In the genomic region with DNA sequence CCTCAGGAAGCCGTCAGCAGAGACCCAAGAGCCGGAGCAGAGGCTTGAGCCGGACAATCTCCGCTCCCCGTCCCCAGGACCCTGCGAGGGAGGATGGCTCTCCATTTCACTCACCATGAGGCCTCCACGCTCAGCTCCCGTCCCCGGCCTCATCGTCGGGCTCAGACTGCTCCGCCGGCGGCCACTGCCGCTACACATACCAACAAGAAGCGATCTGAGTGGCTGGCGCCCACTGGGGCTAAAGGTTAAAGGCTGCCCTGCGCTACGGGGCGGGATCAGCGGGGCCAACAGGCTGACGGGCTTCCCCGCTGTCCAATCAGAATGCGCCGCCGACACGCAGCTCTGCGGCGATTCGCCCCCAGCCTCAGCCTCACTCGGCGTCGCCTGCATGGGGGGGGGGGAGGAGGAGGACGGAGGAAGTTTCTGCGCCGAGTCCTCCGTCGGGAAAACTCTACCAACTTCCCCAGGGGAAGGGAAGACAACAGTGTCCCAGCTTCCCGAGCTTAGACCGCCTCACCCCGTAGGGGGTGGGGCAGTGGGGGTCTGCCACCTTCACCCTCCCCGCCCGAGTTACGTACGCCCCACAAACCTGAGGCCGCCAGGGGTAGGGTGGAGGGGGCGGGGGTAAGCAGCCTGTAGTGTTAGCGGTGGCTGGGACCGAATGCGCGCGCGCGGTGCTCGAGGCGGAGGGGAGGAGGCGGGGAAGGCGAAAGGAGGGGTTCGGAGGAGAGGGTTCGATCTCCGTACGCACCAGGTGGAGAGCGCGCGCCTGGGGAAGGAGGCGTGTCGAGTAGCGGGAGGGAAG, we compare ENCODE assay signal across 8 cellular contexts. TPM values are rescaled to one million over a fixed set of nuclear protein-coding genes. Genes with fewer than 3 reads are reported as not detected.
DNase-seq lines count a peak whose midpoint lies in the region; ATAC-seq and TF ChIP-seq lines count a peak whose summit lies in the region.

A gene (minus strand): TSS at position 220 of the 805 bp plus-strand sequence. CDS start 22 bp downstream, at position 198.

- peak within 1 kb of the TSS; percentile 80 for H3K4me3 ChIP-seq in RWPE2 (ENCODE audit: severe bottlenecking)
- peak within 1 kb of the TSS; percentile 97 for H3K4me3 ChIP-seq in fibroblast of mammary gland (ENCODE audit: control insufficient read depth, low read depth, low read length)

- H3K36me3 ChIP-seq in RWPE2 (ENCODE audit: low read depth): peaks cover 48% of the 10 kb centered on the region

- peaks cover 62% of the 10 kb centered on the region for H3K36me3 Mint-ChIP-seq in activated T-helper 2 cell treated with anti-CD3 and anti-CD28 coated beads, Interferon-gamma antibody, Interleukin-2, Interleukin-4, amounts not matched to agents 10 μg/mL and 5 μg/mL and 100 μg/mL, durations not matched to agents 14 hours and 24 hours and 36 hours (ENCODE audit: low read depth)
- H3K36me3 Mint-ChIP-seq in natural killer cell: peaks cover 6% of the 10 kb centered on the region

- TF ChIP-seq CTCF in RWPE2 (IDR thresholded peaks at IDR 0.05; ENCODE audit: poor library complexity, severe bottlenecking) (no peak), fibroblast of mammary gland (conservative IDR thresholded peaks at IDR 0.05; ENCODE audit: control insufficient read depth, insufficient read depth, low read depth, low read length) (no peak), natural killer cell (IDR thresholded peaks at IDR 0.05) (no peak)

- H3K4me1 Mint-ChIP-seq in activated T-helper 2 cell treated with anti-CD3 and anti-CD28 coated beads, Interferon-gamma antibody, Interleukin-2, Interleukin-4, amounts not matched to agents 10 μg/mL and 5 μg/mL and 100 μg/mL, durations not matched to agents 14 hours and 24 hours and 36 hours (ENCODE audit: low read depth): peaks cover 46% of the 10 kb centered on the region
- peaks cover 61 to 64% of the 10 kb centered on the region in 2 donors for H3K4me1 Mint-ChIP-seq in natural killer cell

- peak within 1 kb of the TSS; percentile 98 for H3K27ac Mint-ChIP-seq in activated T-helper 2 cell treated with anti-CD3 and anti-CD28 coated beads, Interferon-gamma antibody, Interleukin-2, Interleukin-4, amounts not matched to agents 10 μg/mL and 5 μg/mL and 100 μg/mL, durations not matched to agents 14 hours and 24 hours and 36 hours
- H3K27ac Mint-ChIP-seq in natural killer cell: peak within 1 kb of the TSS; percentile 96 to 98

- peak; percentile 76 for ATAC-seq in RWPE2 (ENCODE audit: low read depth)
- ATAC-seq in natural killer cell: peak; percentile 75 to 90 (median 78)

- peak within 1 kb of the TSS; percentile 84 for H3K27ac ChIP-seq in RWPE2 (ENCODE audit: poor library complexity, severe bottlenecking)

- intact Hi-C loops in activated T-helper 2 cell treated with anti-CD3 and anti-CD28 coated beads, Interferon-gamma antibody, Interleukin-2, Interleukin-4, amounts not matched to agents 10 μg/mL and 5 μg/mL and 100 μg/mL, durations not matched to agents 14 hours and 24 hours and 36 hours (cut with micrococcal nuclease): loop anchor here (1.0 to 5.0 kb wide), 6 partner anchors 23 to 890 kb away; a partner anchor contains a TSS
- intact Hi-C loops in natural killer cell (cut with micrococcal nuclease): loop anchor here (1.0 to 5.0 kb wide), 4 partner anchors 13 to 890 kb away; a partner anchor contains a TSS

- H3K4me3 Mint-ChIP-seq in activated T-helper 2 cell treated with anti-CD3 and anti-CD28 coated beads, Interferon-gamma antibody, Interleukin-2, Interleukin-4, amounts not matched to agents 10 μg/mL and 5 μg/mL and 100 μg/mL, durations not matched to agents 14 hours and 24 hours and 36 hours (ENCODE audit: low read depth): peak within 1 kb of the TSS; percentile 98
- peak within 1 kb of the TSS; percentile 94 for H3K4me3 Mint-ChIP-seq in natural killer cell

- DNase-seq in EH (ENCODE audit: low read depth) (peak; percentile 98), H4 (ENCODE audit: low spot score) (peak; percentile 97), LoVo (ENCODE audit: low spot score) (peak; percentile 98), RWPE2 (ENCODE audit: low spot score) (peak; percentile 98), fibroblast of mammary gland (ENCODE audit: low read depth) (peak; percentile 96), natural killer cell (peak; percentile 99)
- DNase-seq in activated T-helper 2 cell treated with anti-CD3 and anti-CD28 coated beads, Interferon-gamma antibody, Interleukin-2, Interleukin-4, amounts not matched to agents 10 μg/mL and 5 μg/mL and 100 μg/mL, durations not matched to agents 14 hours and 24 hours and 36 hours (ENCODE audit: low spot score): peak; percentile 97
- DNase-seq in stimulated activated naive CD4-positive, alpha-beta T cell treated with Interleukin-2 at 50 U/mL for 16 hours (lab: John Stamatoyannopoulos, UW): peak; percentile 99

- no peaks in the 10 kb centered on the region for H3K27me3 Mint-ChIP-seq in activated T-helper 2 cell treated with anti-CD3 and anti-CD28 coated beads, Interferon-gamma antibody, Interleukin-2, Interleukin-4, amounts not matched to agents 10 μg/mL and 5 μg/mL and 100 μg/mL, durations not matched to agents 14 hours and 24 hours and 36 hours (ENCODE audit: low read depth)
- peaks cover 0 to 2% of the 10 kb centered on the region in 2 donors for H3K27me3 Mint-ChIP-seq in natural killer cell (ENCODE audit: low read depth in 2 of 2)

- H3K27me3 ChIP-seq in RWPE2 (ENCODE audit: insufficient read depth, poor library complexity, severe bottlenecking): no peaks in the 10 kb centered on the region

- H3K4me1 ChIP-seq in RWPE2 (ENCODE audit: insufficient read depth, poor library complexity, severe bottlenecking): peaks cover 10% of the 10 kb centered on the region

- no peaks in the 10 kb centered on the region for H3K9me3 Mint-ChIP-seq in activated T-helper 2 cell treated with anti-CD3 and anti-CD28 coated beads, Interferon-gamma antibody, Interleukin-2, Interleukin-4, amounts not matched to agents 10 μg/mL and 5 μg/mL and 100 μg/mL, durations not matched to agents 14 hours and 24 hours and 36 hours
- H3K9me3 Mint-ChIP-seq in natural killer cell: no peaks in the 10 kb centered on the region

- H3K9me3 ChIP-seq in RWPE2 (ENCODE audit: severe bottlenecking): no peaks in the 10 kb centered on the region

RNA-seq across cellular contexts. Expression of the gene that starts here (rescaled TPM):
- total RNA-seq in H4 (2014; rRNA removed; shearing (Covaris generic)): 78.6 and 79.0 TPM in 2 replicates
- total RNA-seq in activated T-helper 2 cell treated with anti-CD3 and anti-CD28 coated beads, Interferon-gamma antibody, Interleukin-2, Interleukin-4, amounts not matched to agents 10 μg/mL and 5 μg/mL and 100 μg/mL, durations not matched to agents 14 hours and 24 hours and 36 hours: 144 and 170 TPM in 2 replicates
- 100 to 1,000 TPM; 120 to 137 (median 130) TPM for total RNA-seq in natural killer cell

Comparison
In these comparisons a context has a peak if more than half of its experiments do, and no peak if none do; other contexts are left out.
1. Peak in every context shown above with its lines: DNase-seq, ATAC-seq, H3K4me3 ChIP-seq and H3K27ac ChIP-seq.